12 cellular contexts compared by ENCODE assay signal in the genomic region with DNA sequence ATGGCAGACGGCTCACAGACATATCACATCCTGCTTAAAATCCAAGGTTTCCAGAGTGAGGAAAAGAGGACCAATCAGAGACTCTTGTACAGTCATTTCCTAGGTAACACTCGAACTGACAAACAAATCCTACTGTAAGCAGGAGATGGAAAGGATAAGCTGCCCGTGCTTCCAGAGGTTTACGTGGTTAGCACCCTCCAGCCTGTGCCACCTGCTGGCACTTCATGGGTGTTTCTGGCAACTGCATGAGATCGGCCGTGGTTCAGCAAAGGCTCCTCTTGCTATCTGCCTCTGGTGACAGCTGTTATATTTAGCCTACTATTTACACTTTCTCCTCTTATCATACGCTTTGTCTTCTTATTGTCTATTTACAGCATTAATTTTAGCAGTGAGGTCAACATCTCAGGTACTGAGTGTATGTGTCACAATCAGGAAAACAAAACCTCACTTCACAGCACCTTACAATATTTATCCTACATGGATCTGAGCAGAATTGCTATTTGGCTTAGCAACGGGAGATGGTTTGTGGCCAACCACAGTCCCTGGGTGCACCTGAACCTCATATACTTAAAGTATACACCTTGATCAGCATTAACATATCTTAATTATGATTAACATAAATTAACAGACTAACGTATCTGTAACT.
DNase-seq lines count a peak whose midpoint lies in the region; ATAC-seq, FAIRE-seq and TF ChIP-seq lines count a peak whose summit lies in the region.
"Had no signal": no experiment of that assay in that cellular context is flagged by ENCODE, and none has a peak within 500 bp of the region (broad histone marks: within the 10 kb centered on the region; RNA-seq: fewer than 3 reads in every experiment).

No MANE protein-coding gene starts in this region.

- no peaks in the 10 kb centered on the region for H3K36me3 Mint-ChIP-seq in activated naive CD4-positive, alpha-beta T cell treated with anti-CD3 and anti-CD28 coated beads, Interleukin-2, amount 10 ng/mL, durations not matched to agents 7 days and 5 days

- intact Hi-C loops in HepG2 (cut with micrococcal nuclease; ENCODE audit: unreplicated experiment) = no loop called here

- peak; percentile 91 for ATAC-seq in DND-41 (ENCODE audit: insufficient read depth, low read depth)
- ATAC-seq in SK-N-SH treated with all-trans-retinoic acid at 6 μM for 48 hours = peak; percentile 60; the same call in 2 of the 3 replicates
- peak; percentile 86 for ATAC-seq in HepG2
- no peak for ATAC-seq in GM19023 (IDR thresholded peaks at IDR 0.05; ENCODE audit: unreplicated experiment)

- H3K4me1 ChIP-seq in DND-41 (ENCODE audit: insufficient read depth, low read length) (peaks cover 15% of the 10 kb centered on the region), HepG2 (ENCODE audit: insufficient read depth, low read length) (no peaks in the 10 kb centered on the region)

- H3K27ac Mint-ChIP-seq in activated naive CD4-positive, alpha-beta T cell treated with anti-CD3 and anti-CD28 coated beads, Interleukin-2, amount 10 ng/mL, durations not matched to agents 7 days and 5 days = no peak overlapping the region

- H3K4me2 ChIP-seq in DND-41 (ENCODE audit: insufficient read depth, low read length) (peak overlapping the region; percentile 35; the same call in 1 of the 2 replicates), HepG2 (ENCODE audit: low read depth, low read length) (no peak overlapping the region)

- no peaks in the 10 kb centered on the region for H3K9me3 ChIP-seq in DND-41 (ENCODE audit: insufficient read depth, low read length, severe bottlenecking)
- no peaks in the 10 kb centered on the region for H3K9me3 ChIP-seq in HepG2 (ENCODE audit: low read length)

- H3K4me3 ChIP-seq in DND-41 (ENCODE audit: low read depth in 1 of 2, low read length in 2 of 2) (no peak overlapping the region), HepG2 (replicated peaks in 1 of 3; ENCODE audit: insufficient read depth in 1 of 3, low read depth in 2 of 3, low read length in 3 of 3) (no peak overlapping the region)
- H3K4me3 ChIP-seq: skin epidermis had no signal

- WGBS in HepG2 (ENCODE audit: low lambda C conversion rate) = 4% methylated on average over 9 of the region's 9 CpGs

- no TSS peak for BruUV-seq in HepG2 (replicated peaks; lab: Mats Ljungman, UMichigan)

- in situ Hi-C loops in HepG2 (cut with HindIII; ENCODE audit: extremely low pct_ligation_motif_present, low pct_unique_long_range_greater_than_20kb) = no loop called here

- no peaks in the 10 kb centered on the region for H3K27me3 ChIP-seq in DND-41 (ENCODE audit: insufficient read depth, low read length, poor library complexity)
- peaks cover 2 to 54% of the 10 kb centered on the region in 2 experiments; a peak in 4 of 5 replicates for H3K27me3 ChIP-seq in HepG2 (ENCODE audit: control insufficient read depth in 1 of 2, insufficient read depth in 2 of 2, low read length in 2 of 2)
- H3K27me3 ChIP-seq: brain microvascular endothelial cell had no signal

- FAIRE-seq in HepG2 (lab: Jason Lieb, UNC) = peak; percentile 46

- no peak for TF ChIP-seq EP300 in HepG2 (IDR thresholded peaks at IDR 0.05; ENCODE audit: low read depth in 2 of 2, low read length in 2 of 2)
- TF ChIP-seq EP300 in HepG2 (CRISPR knock-in tag; IDR thresholded peaks at IDR 0.05; ENCODE audit: borderline replicate concordance) = no peak

- H3K79me2 ChIP-seq in DND-41 (ENCODE audit: insufficient read depth, low read length) (no peaks in the 10 kb centered on the region), HepG2 (ENCODE audit: insufficient read depth, low read length) (no peaks in the 10 kb centered on the region)

- TF ChIP-seq CTCF in DND-41 (IDR thresholded peaks at IDR 0.05; ENCODE audit: borderline replicate concordance, extremely low read depth, low read length, poor library complexity, severe bottlenecking) (peak; percentile 71), HepG2 (CRISPR knock-in tag; IDR thresholded peaks at IDR 0.05) (peak; percentile 38; the same call in 1 of the 2 replicates)

- H3K9ac ChIP-seq in DND-41 (ENCODE audit: low read depth, low read length) = no peak overlapping the region
- no peak overlapping the region for H3K9ac ChIP-seq in HepG2 (ENCODE audit: insufficient read depth, low read depth, low read length)

- H3K4me1 Mint-ChIP-seq in activated naive CD4-positive, alpha-beta T cell treated with anti-CD3 and anti-CD28 coated beads, Interleukin-2, amount 10 ng/mL, durations not matched to agents 7 days and 5 days = no peaks in the 10 kb centered on the region

- H3K36me3 ChIP-seq in DND-41 (ENCODE audit: insufficient read depth, low read length) (no peaks in the 10 kb centered on the region), HepG2 (replicated peaks in 1 of 2; ENCODE audit: control insufficient read depth in 1 of 2, insufficient read depth in 2 of 2, low read length in 2 of 2) (no peaks in the 10 kb centered on the region)
- H3K36me3 ChIP-seq: brain microvascular endothelial cell had no signal

- H2AFZ ChIP-seq in DND-41 (ENCODE audit: low read depth, low read length) (no peak overlapping the region), HepG2 (ENCODE audit: low read length) (no peak overlapping the region)

- no peaks in the 10 kb centered on the region for H3K9me3 Mint-ChIP-seq in activated naive CD4-positive, alpha-beta T cell treated with anti-CD3 and anti-CD28 coated beads, Interleukin-2, amount 10 ng/mL, durations not matched to agents 7 days and 5 days

- H3K27ac ChIP-seq in DND-41 (ENCODE audit: low read length) (no peak overlapping the region), HepG2 (ENCODE audit: extremely low read length, insufficient read depth, low read length) (no peak overlapping the region)
- H3K27ac ChIP-seq: brain microvascular endothelial cell, skin epidermis had no signal

- POLR2A ChIA-PET in HepG2 (lab: Yijun Ruan, JAX) = no interaction called here

- TF ChIP-seq POLR2A in HepG2 (IDR thresholded peaks at IDR 0.05; ENCODE audit: insufficient read depth in 1 of 2, low read depth in 2 of 2, low read length in 2 of 2) = no peak

- peaks cover 25% of the 10 kb centered on the region for H3K27me3 Mint-ChIP-seq in activated naive CD4-positive, alpha-beta T cell treated with anti-CD3 and anti-CD28 coated beads, Interleukin-2, amount 10 ng/mL, durations not matched to agents 7 days and 5 days

- CTCF ChIA-PET in HepG2 (lab: Yijun Ruan, JAX; ENCODE audit: low intra/inter-chr PET ratio, low total read pairs) = interaction anchor here (2.0 kb wide), 1 partner anchor 41 kb away, joined by 5 read pairs; no protein-coding TSS in a partner anchor
- CTCF ChIA-PET in activated naive CD4-positive, alpha-beta T cell treated with anti-CD3 and anti-CD28 coated beads, Interleukin-2, amount 10 ng/mL, durations not matched to agents 7 days and 5 days (lab: Charles Lee) = no interaction called here

- no peak overlapping the region for H3K4me3 Mint-ChIP-seq in activated naive CD4-positive, alpha-beta T cell treated with anti-CD3 and anti-CD28 coated beads, Interleukin-2, amount 10 ng/mL, durations not matched to agents 7 days and 5 days

- peak; percentile 47 for DNase-seq in DND-41
- DNase-seq in NCI-H2029 treated with DMSO at 0.1 percent for 48 hours (lab: John Stamatoyannopoulos, UW) = peak; percentile 99
- peak; percentile 18 for DNase-seq in HepG2 (ENCODE audit: low spot score)
- DNase-seq in activated naive CD4-positive, alpha-beta T cell treated with anti-CD3 and anti-CD28 coated beads, Interleukin-2, amount 10 ng/mL, durations not matched to agents 7 days and 5 days = no peak
- DNase-seq in activated T-cell treated with anti-CD3 and anti-CD28 coated beads, Interleukin-2, amount 50 U/mL, for 1 hour = no peak
- DNase-seq in putamen (ENCODE audit: low spot score) = no peak
- DNase-seq: brain microvascular endothelial cell, GOT3, substantia nigra had no signal

- TF ChIP-seq RAD21 in HepG2 (CRISPR knock-in tag; IDR thresholded peaks at IDR 0.05) = no peak

- H4K20me1 ChIP-seq in DND-41 (ENCODE audit: insufficient read depth, low read length) (no peaks in the 10 kb centered on the region), HepG2 (ENCODE audit: insufficient read depth, low read length) (no peaks in the 10 kb centered on the region)

TF ChIP-seq in SK-N-SH treated with all-trans-retinoic acid at 6 μM for 48 hours, 23 proteins besides CTCF, POLR2A, EP300 and RAD21 (continues in another document):
- TF ChIP-seq PATZ1 (CRISPR knock-in tag; IDR thresholded peaks at IDR 0.05; ENCODE audit: borderline replicate concordance) (no peak), ZFP30 (CRISPR knock-in tag; IDR thresholded peaks at IDR 0.05) (no peak), ZNF565 (CRISPR knock-in tag; conservative IDR thresholded peaks at IDR 0.05; ENCODE audit: low read depth) (no peak)

TF ChIP-seq in HepG2, 621 proteins besides CTCF, POLR2A, EP300 and RAD21 (continues in another document):
- no peak for TF ChIP-seq CEBPZ (IDR thresholded peaks at IDR 0.05; ENCODE audit: low read length)

Comparison
In these comparisons a context has a peak if more than half of its experiments do, and no peak if none do; other contexts are left out.
1. DNase-seq: peak in DND-41 (single experiment), NCI-H2029 treated with DMSO at 0.1 percent for 48 hours (single experiment) and HepG2 (single experiment); none in activated naive CD4-positive, alpha-beta T cell treated with anti-CD3 and anti-CD28 coated beads, Interleukin-2, amount 10 ng/mL, durations not matched to agents 7 days and 5 days (single experiment), activated T-cell treated with anti-CD3 and anti-CD28 coated beads, Interleukin-2, amount 50 U/mL, for 1 hour (single experiment) and putamen (single experiment).